Comparison of ENCODE assay signal across 1 cellular context in genomic region chr3:138383715-138384114, GRCh38.
TF ChIP-seq lines count a peak whose summit lies in the region.

No MANE protein-coding gene starts in this region.

TF ChIP-seq in K562, 482 proteins besides CTCF, POLR2A, EP300 and RAD21:
- TF ChIP-seq HDAC1 (IDR thresholded peaks at IDR 0.05) (0 out of 4 replicates have a peak, but pooled peaks of 1 of the 2 experiments have one; percentile 17), ARID1B (IDR thresholded peaks at IDR 0.05) (peak; percentile 60), RCOR1 (IDR thresholded peaks at IDR 0.05; ENCODE audit: borderline replicate concordance in 1 of 2, low read depth in 2 of 2, low read length in 2 of 2) (peak in 1 of 2 experiments; percentile 49; a peak in 1 of 4 replicates), TAL1 (IDR thresholded peaks at IDR 0.05) (peak; percentile 72), ESRRA (IDR thresholded peaks at IDR 0.05; ENCODE audit: borderline replicate concordance, low read depth) (peak; percentile 51; the same call in 1 of the 2 replicates), NCOA1 (IDR thresholded peaks at IDR 0.05; ENCODE audit: low read depth) (peak; percentile 43; the same call in 1 of the 2 replicates), SPI1 (IDR thresholded peaks at IDR 0.05; ENCODE audit: borderline replicate concordance, low read depth, low read length) (peak; percentile 49; the same call in 1 of the 2 replicates), KDM1A (IDR thresholded peaks at IDR 0.05) (peak; percentile 28 to 56; a peak in 3 of 4 replicates), HDAC8 (tag; IDR thresholded peaks at IDR 0.05) (no peak), NCOR1 (IDR thresholded peaks at IDR 0.05) (peak; percentile 49), SETDB1 (IDR thresholded peaks at IDR 0.05; ENCODE audit: low read length) (no peak), TRIM25 (IDR thresholded peaks at IDR 0.05; ENCODE audit: borderline replicate concordance) (no peak), MYNN (IDR thresholded peaks at IDR 0.05) (no peak), MYNN (CRISPR knock-in tag; IDR thresholded peaks at IDR 0.05) (no peak), TRIM24 (IDR thresholded peaks at IDR 0.05) (peak; percentile 28 to 62; a peak in 1 of 4 replicates), ZNF764 (CRISPR knock-in tag; IDR thresholded peaks at IDR 0.05; ENCODE audit: low read depth) (no peak), TCF3 (CRISPR knock-in tag; IDR thresholded peaks at IDR 0.05) (peak; percentile 71), TEAD4 (IDR thresholded peaks at IDR 0.05; ENCODE audit: low read length) (peak; percentile 67), TEAD4 (CRISPR knock-in tag; IDR thresholded peaks at IDR 0.05; ENCODE audit: borderline replicate concordance) (no peak), CBFA2T3 (IDR thresholded peaks at IDR 0.05) (peak; percentile 85), CTBP1 (IDR thresholded peaks at IDR 0.05; ENCODE audit: borderline replicate concordance) (peak; percentile 60; the same call in 1 of the 2 replicates), NFE2L1 (tag; IDR thresholded peaks at IDR 0.05; ENCODE audit: borderline replicate concordance, low read depth) (no peak), ZFP91 (CRISPR knock-in tag; IDR thresholded peaks at IDR 0.05) (no peak), TEAD2 (tag; IDR thresholded peaks at IDR 0.05) (no peak), SMAD1 (IDR thresholded peaks at IDR 0.05; ENCODE audit: low read depth, low read length, partially characterized antibody) (no peak), CBFA2T2 (conservative IDR thresholded peaks at IDR 0.05) (peak; percentile 80), ZNF408 (CRISPR knock-in tag; IDR thresholded peaks at IDR 0.05; ENCODE audit: low read depth) (no peak)
